ENCODE assay signal across 21 cellular contexts in the genomic region with DNA sequence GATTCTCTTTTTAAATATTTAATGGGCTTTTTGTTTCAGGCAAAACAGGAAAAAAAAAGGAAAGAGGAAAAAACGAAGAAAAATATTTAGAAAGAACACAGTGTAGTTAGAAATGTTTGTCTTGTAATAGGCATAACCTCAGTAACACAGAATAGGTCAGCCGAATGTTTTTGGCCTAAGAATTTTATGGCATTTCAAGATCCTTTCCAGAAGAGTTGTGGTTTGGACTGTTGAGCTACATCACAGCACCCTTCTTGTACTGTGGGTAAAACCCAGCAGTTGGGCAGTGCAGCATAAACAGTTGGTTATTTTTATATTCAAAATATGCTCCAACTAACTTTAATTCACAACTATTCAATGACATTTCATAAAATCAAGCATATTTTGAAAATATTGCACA.
"Had no signal": no experiment of that assay in that cellular context is flagged by ENCODE, and none has a peak within 500 bp of the region (broad histone marks: within the 10 kb centered on the region; RNA-seq: fewer than 3 reads in every experiment).

No MANE protein-coding gene starts in this region.

- H3K27ac Mint-ChIP-seq: activated B cell treated with CpG ODN at 0.5 μM for 24 hours; activated CD4-positive, alpha-beta T cell treated with anti-CD3 and anti-CD28 coated beads, Interleukin-2, amount 10 ng/mL, durations not matched to agents 7 days and 5 days; activated CD8-positive, alpha-beta T cell treated with anti-CD3 and anti-CD28 coated beads, Interleukin-2, amount 10 ng/mL, durations not matched to agents 7 days and 5 days; activated naive CD8-positive, alpha-beta T cell treated with anti-CD3 and anti-CD28 coated beads, Interleukin-2, amount 10 ng/mL, durations not matched to agents 7 days and 5 days; activated T-cell treated with anti-CD3 and anti-CD28 coated beads, Interleukin-2, amount 50 U/mL, for 24 hours; activated T-helper 2 cell treated with anti-CD3 and anti-CD28 coated beads, Interferon-gamma antibody, Interleukin-2, Interleukin-4, amounts not matched to agents 10 μg/mL and 5 μg/mL and 100 μg/mL, durations not matched to agents 14 hours and 24 hours and 36 hours; dendritic cell treated with granulocyte-macrophage colony-stimulating factor and Interleukin-4, amounts not matched to agents 40 ng/mL and 50 ng/mL, for 4 days; mesothelial cell of epicardium; nephron; T-cell had no signal

- H3K27ac ChIP-seq: esophagus muscularis mucosa, left lung had no signal

- ATAC-seq: activated CD8-positive, alpha-beta T cell treated with anti-CD3 and anti-CD28 coated beads, Interleukin-2, amount 10 ng/mL, durations not matched to agents 7 days and 5 days; left lung; stimulated activated naive CD8-positive, alpha-beta T cell treated with anti-CD3 and anti-CD28 coated beads, Interleukin-15, Interleukin-2, amounts not matched to agents 100 U/mL and 50 U/mL, for 24 hours; T-cell had no signal

- H3K36me3 Mint-ChIP-seq: activated naive CD8-positive, alpha-beta T cell treated with anti-CD3 and anti-CD28 coated beads, Interleukin-2, amount 10 ng/mL, durations not matched to agents 7 days and 5 days; mesothelial cell of epicardium; T-cell had no signal

- H3K27me3 Mint-ChIP-seq: activated B cell treated with CpG ODN at 0.5 μM for 24 hours; activated CD4-positive, alpha-beta T cell treated with anti-CD3 and anti-CD28 coated beads, Interleukin-2, amount 10 ng/mL, durations not matched to agents 7 days and 5 days; activated naive CD8-positive, alpha-beta T cell treated with anti-CD3 and anti-CD28 coated beads, Interleukin-2, amount 10 ng/mL, durations not matched to agents 7 days and 5 days; activated T-cell treated with anti-CD3 and anti-CD28 coated beads, Interleukin-2, amount 50 U/mL, for 24 hours; dendritic cell treated with granulocyte-macrophage colony-stimulating factor and Interleukin-4, amounts not matched to agents 40 ng/mL and 50 ng/mL, for 4 days; T-cell had no signal

- H3K4me1 Mint-ChIP-seq: activated B cell treated with CpG ODN at 0.5 μM for 24 hours; activated CD4-positive, alpha-beta T cell treated with anti-CD3 and anti-CD28 coated beads, Interleukin-2, amount 10 ng/mL, durations not matched to agents 7 days and 5 days; activated naive CD8-positive, alpha-beta T cell treated with anti-CD3 and anti-CD28 coated beads, Interleukin-2, amount 10 ng/mL, durations not matched to agents 7 days and 5 days; T-cell had no signal

- H3K27me3 ChIP-seq: esophagus muscularis mucosa, left lung, tibial nerve had no signal

- H3K4me3 ChIP-seq: esophagus muscularis mucosa, left lung, tibial nerve had no signal

- H3K4me1 ChIP-seq: esophagus muscularis mucosa, left lung had no signal

- H3K36me3 ChIP-seq: esophagus muscularis mucosa, left lung, tibial nerve had no signal

- H3K9me3 Mint-ChIP-seq: activated B cell treated with CpG ODN at 0.5 μM for 24 hours; activated CD4-positive, alpha-beta T cell treated with anti-CD3 and anti-CD28 coated beads, Interleukin-2, amount 10 ng/mL, durations not matched to agents 7 days and 5 days; activated naive CD8-positive, alpha-beta T cell treated with anti-CD3 and anti-CD28 coated beads, Interleukin-2, amount 10 ng/mL, durations not matched to agents 7 days and 5 days; activated T-cell treated with anti-CD3 and anti-CD28 coated beads, Interleukin-2, amount 50 U/mL, for 24 hours; activated T-helper 2 cell treated with anti-CD3 and anti-CD28 coated beads, Interferon-gamma antibody, Interleukin-2, Interleukin-4, amounts not matched to agents 10 μg/mL and 5 μg/mL and 100 μg/mL, durations not matched to agents 14 hours and 24 hours and 36 hours; dendritic cell treated with granulocyte-macrophage colony-stimulating factor and Interleukin-4, amounts not matched to agents 40 ng/mL and 50 ng/mL, for 4 days; mesothelial cell of epicardium; nephron had no signal

- H3K9me3 ChIP-seq: esophagus muscularis mucosa, left lung, tibial nerve had no signal

- DNase-seq: activated B cell treated with CpG ODN at 0.5 μM for 24 hours; activated CD4-positive, alpha-beta T cell treated with anti-CD3 and anti-CD28 coated beads, Interleukin-2, amount 10 ng/mL, durations not matched to agents 7 days and 5 days; activated CD8-positive, alpha-beta T cell treated with anti-CD3 and anti-CD28 coated beads, Interleukin-2, amount 10 ng/mL, durations not matched to agents 7 days and 5 days; activated naive CD4-positive, alpha-beta T cell treated with Interleukin-2 at 50 U/mL for 16 hours; activated naive CD8-positive, alpha-beta T cell treated with anti-CD3 and anti-CD28 coated beads, Interleukin-2, amount 10 ng/mL, durations not matched to agents 7 days and 5 days; activated T-cell treated with anti-CD3 and anti-CD28 coated beads, Interleukin-2, amount 50 U/mL, for 24 hours; anterior cingulate cortex; effector CD8-positive, alpha-beta T cell; head of caudate nucleus; left lung; posterior cingulate gyrus; stimulated activated CD4-positive, alpha-beta T cell treated with anti-CD3 and anti-CD28 coated beads, Interleukin-12 subunit alpha, Interleukin-12 subunit beta, amount 100 ng/mL, for 4 hours; stimulated activated CD4-positive, alpha-beta T cell treated with anti-CD3 and anti-CD28 coated beads, Interleukin-2, amount 100 ng/mL, for 24 hours; stimulated activated naive CD8-positive, alpha-beta T cell treated with anti-CD3 and anti-CD28 coated beads, Interleukin-15, Interleukin-2, amounts not matched to agents 100 U/mL and 50 U/mL, for 24 hours; T-cell had no signal

- H3K4me3 Mint-ChIP-seq: activated B cell treated with CpG ODN at 0.5 μM for 24 hours; activated CD4-positive, alpha-beta T cell treated with anti-CD3 and anti-CD28 coated beads, Interleukin-2, amount 10 ng/mL, durations not matched to agents 7 days and 5 days; activated CD8-positive, alpha-beta T cell treated with anti-CD3 and anti-CD28 coated beads, Interleukin-2, amount 10 ng/mL, durations not matched to agents 7 days and 5 days; activated naive CD8-positive, alpha-beta T cell treated with anti-CD3 and anti-CD28 coated beads, Interleukin-2, amount 10 ng/mL, durations not matched to agents 7 days and 5 days; activated T-cell treated with anti-CD3 and anti-CD28 coated beads, Interleukin-2, amount 50 U/mL, for 24 hours; dendritic cell treated with granulocyte-macrophage colony-stimulating factor and Interleukin-4, amounts not matched to agents 40 ng/mL and 50 ng/mL, for 4 days; mesothelial cell of epicardium; nephron; T-cell had no signal
